ENCODE assay signal across 1 cellular context in genomic region chr6:85300581-85300980, GRCh38.
TF ChIP-seq lines count a peak whose summit lies in the region.

No MANE protein-coding gene starts in this region.

TF ChIP-seq in HepG2, 621 proteins besides CTCF, POLR2A, EP300 and RAD21 (continued from another document):
- TF ChIP-seq ZNF318 (CRISPR knock-in tag; IDR thresholded peaks at IDR 0.05): no peak
- no peak for TF ChIP-seq CERS6 (CRISPR knock-in tag; IDR thresholded peaks at IDR 0.05)
- no peak for TF ChIP-seq NFYC (CRISPR knock-in tag; IDR thresholded peaks at IDR 0.05)
